In genomic region chr6:119978274-119978889, GRCh38 we compare ENCODE assay signal across 8 cellular contexts.
DNase-seq lines count a peak whose midpoint lies in the region; ATAC-seq, FAIRE-seq and TF ChIP-seq lines count a peak whose summit lies in the region.

No MANE protein-coding gene starts in this region.

- no peak overlapping the region for H3K4me3 ChIP-seq in LNCaP clone FGC (ENCODE audit: low read depth, low read length)
- H3K4me3 ChIP-seq in H1 (ENCODE audit: extremely low read depth in 1 of 4, insufficient read depth in 2 of 4, low read depth in 3 of 4, low read length in 4 of 4) = no peak overlapping the region
- no peak overlapping the region for H3K4me3 ChIP-seq in small intestine (ENCODE audit: low read depth in 1 of 2, low read length in 2 of 2)

- H3K4me1 ChIP-seq in H1 (replicated peaks in 1 of 4; ENCODE audit: control insufficient read depth in 3 of 4, insufficient read depth in 4 of 4, low read length in 3 of 4) = no peaks in the 10 kb centered on the region
- no peaks in the 10 kb centered on the region for H3K4me1 ChIP-seq in small intestine (ENCODE audit: control insufficient read depth in 2 of 2, insufficient read depth in 1 of 2, low read depth in 1 of 2, low read length in 1 of 2)

- H2BK5ac ChIP-seq in H1 (ENCODE audit: low read depth, low read length) = no peak overlapping the region

- FAIRE-seq in H1 (lab: Jason Lieb, UNC) (no peak), small intestine (lab: Jason Lieb, UNC) (no peak)

- no peak overlapping the region for H2AFZ ChIP-seq in H1 (ENCODE audit: low read length)

- no peak overlapping the region for H2BK120ac ChIP-seq in H1 (replicated peaks; ENCODE audit: low read depth, low read length)

- POLR2A ChIA-PET in H1 (lab: Charles Lee; ENCODE audit: partially characterized antibody) = no interaction called here

- no peaks in the 10 kb centered on the region for H3K79me1 ChIP-seq in H1 (ENCODE audit: low read depth, low read length)

- CTCF ChIA-PET in H1 (lab: Charles Lee; ENCODE audit: partially characterized antibody) = interaction anchor here (0.6 to 3.7 kb wide), 37 partner anchors 9 to 938 kb away, joined by 3 to 42 read pairs (median 4); no protein-coding TSS in a partner anchor

- ATAC-seq in GM19351 (IDR thresholded peaks at IDR 0.05; ENCODE audit: unreplicated experiment) = peak; percentile 75

- H3K27ac ChIP-seq in H1 (ENCODE audit: low read depth, low read length) (no peak overlapping the region), small intestine (ENCODE audit: low read depth in 1 of 2, low read length in 1 of 2) (no peak overlapping the region)

- DNase-seq in AG20443 (ENCODE audit: low spot score) (peak; percentile 27), LNCaP clone FGC (ENCODE audit: low read depth) (no peak), H1 (ENCODE audit: low read depth in 1 of 2, low spot score in 2 of 2) (no peak), small intestine (peak; percentile 12), putamen (ENCODE audit: low spot score) (no peak), HuH-7 (ENCODE audit: low spot score) (no peak)
- DNase-seq in stimulated activated CD4-positive, alpha-beta T cell treated with anti-CD3 and anti-CD28 coated beads, Interleukin-4, amount 100 ng/mL, for 24 hours = no peak

- H4K91ac ChIP-seq in H1 (replicated peaks; ENCODE audit: insufficient read length, low read length) = no peak overlapping the region

- TF ChIP-seq CTCF in LNCaP clone FGC (IDR thresholded peaks at IDR 0.05; ENCODE audit: control insufficient read depth, extremely low read depth, insufficient read depth) (peak; percentile 49), H1 (IDR thresholded peaks at IDR 0.05; ENCODE audit: control extremely low read depth in 1 of 3, insufficient read depth in 1 of 3, low read depth in 1 of 3, low read length in 3 of 3) (peak in 2 of 3 experiments; percentile 39 to 48; a peak in 3 of 4 replicates)

- H4K5ac ChIP-seq in H1 (ENCODE audit: insufficient read length, low read depth, low read length) = no peak overlapping the region

- H2AK5ac ChIP-seq in H1 (ENCODE audit: low read depth, low read length) = no peak overlapping the region

- H3K23me2 ChIP-seq in H1 (ENCODE audit: low read depth, low read length) = no peaks in the 10 kb centered on the region

- H3K14ac ChIP-seq in H1 (ENCODE audit: insufficient read length) = no peak overlapping the region

- no peaks in the 10 kb centered on the region for H4K20me1 ChIP-seq in H1 (replicated peaks in 1 of 2; ENCODE audit: control insufficient read depth in 1 of 2, insufficient read depth in 2 of 2, low read length in 2 of 2)

- no peak overlapping the region for H3K56ac ChIP-seq in H1 (replicated peaks; ENCODE audit: insufficient read length, low read depth, low read length)

- no peak overlapping the region for H3K18ac ChIP-seq in H1 (ENCODE audit: extremely low read depth, low read length)

- no peak overlapping the region for H3K23ac ChIP-seq in H1 (ENCODE audit: insufficient read length)

- no peaks in the 10 kb centered on the region for H3K79me2 ChIP-seq in H1 (ENCODE audit: control insufficient read depth in 1 of 2, insufficient read depth in 2 of 2, low read length in 2 of 2)

- H3K4ac ChIP-seq in H1 (replicated peaks; ENCODE audit: insufficient read length, low read depth, low read length) = no peak overlapping the region

- H3K4me2 ChIP-seq in H1 (ENCODE audit: insufficient read depth in 1 of 2, low read depth in 2 of 2, low read length in 2 of 2) = no peak overlapping the region

- no peaks in the 10 kb centered on the region for H3K27me3 ChIP-seq in H1 (replicated peaks in 1 of 4; ENCODE audit: control insufficient read depth in 3 of 4, extremely low read depth in 1 of 4, insufficient read depth in 3 of 4, low read length in 3 of 4)
- no peaks in the 10 kb centered on the region for H3K27me3 ChIP-seq in small intestine (ENCODE audit: control insufficient read depth in 2 of 2, insufficient read depth in 2 of 2, low read length in 2 of 2)

- no peak overlapping the region for H3K9ac ChIP-seq in H1 (replicated peaks in 1 of 4; ENCODE audit: extremely low read depth in 1 of 4, low read depth in 3 of 4, low read length in 3 of 4)

- no peaks in the 10 kb centered on the region for H3K36me3 ChIP-seq in H1 (ENCODE audit: control insufficient read depth in 2 of 4, insufficient read depth in 4 of 4, low read length in 3 of 4)
- H3K36me3 ChIP-seq in small intestine (ENCODE audit: control insufficient read depth in 2 of 2, insufficient read depth in 2 of 2, low read length in 2 of 2) = no peaks in the 10 kb centered on the region

- TF ChIP-seq RAD21 in H1 (IDR thresholded peaks at IDR 0.05 in 1 of 2, conservative IDR thresholded peaks at IDR 0.05 in 1 of 2; ENCODE audit: low read depth in 2 of 2, low read length in 2 of 2) = peak; percentile 54 to 58

- no peak overlapping the region for H4K8ac ChIP-seq in H1 (ENCODE audit: extremely low read depth, insufficient read depth, low read length)

- H2BK20ac ChIP-seq in H1 (ENCODE audit: low read length) = no peak overlapping the region

- TF ChIP-seq POLR2A in H1 (IDR thresholded peaks at IDR 0.05; ENCODE audit: control extremely low read depth in 1 of 2, low read depth in 2 of 2, low read length in 2 of 2) = no peak

- WGBS in H1 (ENCODE audit: extremely low coverage in 1 of 2, insufficient coverage in 1 of 2, insufficient read length in 1 of 2, insufficient replicate concordance in 2 of 2, low coverage in 1 of 2, low lambda C conversion rate in 2 of 2, missing lambda C conversion rate in 1 of 2), 2 experiments = 88% methylated on average over 2 of the region's 2 CpGs; no CpG with 5 or more reads in 1 of the 2 experiments
- 77 to 84% (median 84%) methylated on average over 2 of the region's 2 CpGs for WGBS in small intestine, 3 donors

- no peak overlapping the region for H2BK15ac ChIP-seq in H1 (ENCODE audit: low read length)

- H2BK12ac ChIP-seq in H1 (ENCODE audit: low read depth, low read length) = no peak overlapping the region

- TF ChIP-seq EP300 in H1 (IDR thresholded peaks at IDR 0.05; ENCODE audit: borderline replicate concordance in 1 of 2, low read depth in 2 of 2, low read length in 2 of 2) = no peak

- H3K9me3 ChIP-seq in H1 (ENCODE audit: insufficient read depth in 2 of 2, low read depth in 1 of 2, low read length in 1 of 2) (no peaks in the 10 kb centered on the region), small intestine (ENCODE audit: control insufficient read depth, low read depth) (no peaks in the 10 kb centered on the region)

TF ChIP-seq in H1, 55 proteins besides CTCF, POLR2A, EP300 and RAD21:
- TF ChIP-seq RXRA (IDR thresholded peaks at IDR 0.05; ENCODE audit: insufficient read depth, low read depth, low read length) = no peak
- TF ChIP-seq MAFK (IDR thresholded peaks at IDR 0.05; ENCODE audit: low read depth, low read length) = no peak
- no peak for TF ChIP-seq CREB1 (IDR thresholded peaks at IDR 0.05)
- no peak for TF ChIP-seq PHF8 (conservative IDR thresholded peaks at IDR 0.05; ENCODE audit: low read depth, low read length)
- TF ChIP-seq SAP30 (IDR thresholded peaks at IDR 0.05; ENCODE audit: insufficient read depth, insufficient replicate concordance, low read length) = no peak
- no peak for TF ChIP-seq SIRT6 (IDR thresholded peaks at IDR 0.05; ENCODE audit: low read length)
- no peak for TF ChIP-seq SUZ12 (IDR thresholded peaks at IDR 0.05; ENCODE audit: low read length)
- TF ChIP-seq, protein P1, sequence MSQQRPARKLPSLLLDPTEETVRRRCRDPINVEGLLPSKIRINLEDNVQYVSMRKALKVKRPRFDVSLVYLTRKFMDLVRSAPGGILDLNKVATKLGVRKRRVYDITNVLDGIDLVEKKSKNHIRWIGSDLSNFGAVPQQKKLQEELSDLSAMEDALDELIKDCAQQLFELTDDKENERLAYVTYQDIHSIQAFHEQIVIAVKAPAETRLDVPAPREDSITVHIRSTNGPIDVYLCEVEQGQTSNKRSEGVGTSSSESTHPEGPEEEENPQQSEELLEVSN (IDR thresholded peaks at IDR 0.05) = no peak
- TF ChIP-seq JUND (IDR thresholded peaks at IDR 0.05; ENCODE audit: low read length) = no peak
- no peak for TF ChIP-seq CEBPB (IDR thresholded peaks at IDR 0.05; ENCODE audit: low read depth, low read length)
- no peak for TF ChIP-seq NRF1 (IDR thresholded peaks at IDR 0.05; ENCODE audit: low read depth, low read length)
- no peak for TF ChIP-seq CHD2 (IDR thresholded peaks at IDR 0.05; ENCODE audit: low read length)
- no peak for TF ChIP-seq CHD1 (IDR thresholded peaks at IDR 0.05; ENCODE audit: low read depth, low read length)
- TF ChIP-seq SP4 (IDR thresholded peaks at IDR 0.05; ENCODE audit: low read length) = no peak
- no peak for TF ChIP-seq TBP (IDR thresholded peaks at IDR 0.05; ENCODE audit: low read depth, low read length)

Comparison
In these comparisons a context has a peak if more than half of its experiments do, and no peak if none do; other contexts are left out.
1. DNase-seq: peak in AG20443 (single experiment) and small intestine (single experiment); none in LNCaP clone FGC (single experiment), H1 (0 of 2), stimulated activated CD4-positive, alpha-beta T cell treated with anti-CD3 and anti-CD28 coated beads, Interleukin-4, amount 100 ng/mL, for 24 hours (single experiment), putamen (single experiment) and HuH-7 (single experiment).